13 cellular contexts compared by ENCODE assay signal in genomic region chr4:36320130-36320902, GRCh38. TPM values are rescaled to one million over a fixed set of nuclear protein-coding genes. Genes with fewer than 3 reads are reported as not detected.
DNase-seq lines count a peak whose midpoint lies in the region; ATAC-seq and TF ChIP-seq lines count a peak whose summit lies in the region.
"Had no signal": no experiment of that assay in that cellular context is flagged by ENCODE, and none has a peak within 500 bp of the region (broad histone marks: within the 10 kb centered on the region; RNA-seq: fewer than 3 reads in every experiment).

No MANE protein-coding gene starts in this region.

- CTCF ChIA-PET in activated CD8-positive, alpha-beta memory T cell treated with anti-CD3 and anti-CD28 coated beads, Interleukin-2, amount 10 ng/mL, durations not matched to agents 7 days and 5 days (lab: Charles Lee), result interaction anchor here (0.7 to 1.3 kb wide), 2 partner anchors 13 to 68 kb away, joined by 3 read pairs; no protein-coding TSS in a partner anchor

- H3K27ac Mint-ChIP-seq in activated CD8-positive, alpha-beta memory T cell treated with anti-CD3 and anti-CD28 coated beads, Interleukin-2, amount 10 ng/mL, durations not matched to agents 7 days and 5 days, result peak overlapping the region; percentile 71
- peak overlapping the region; percentile 66 for H3K27ac Mint-ChIP-seq in stimulated activated effector memory CD8-positive, alpha-beta T cell treated with anti-CD3 and anti-CD28 coated beads, Interleukin-12 subunit alpha, Interleukin-12 subunit beta, amount 100 ng/mL, for 72 hours
- H3K27ac Mint-ChIP-seq in T-helper 2 cell treated with Interferon-gamma antibody and Interleukin-4, amounts not matched to agents 5 μg/mL and 100 μg/mL, for 36 hours, result no peak overlapping the region

- ATAC-seq in activated CD8-positive, alpha-beta memory T cell treated with anti-CD3 and anti-CD28 coated beads, Interleukin-2, amount 10 ng/mL, durations not matched to agents 7 days and 5 days, result no peak
- peak; percentile 38 for ATAC-seq in GM21737 (IDR thresholded peaks at IDR 0.05; ENCODE audit: unreplicated experiment)
- ATAC-seq in HG03460 (IDR thresholded peaks at IDR 0.05; ENCODE audit: unreplicated experiment), result peak; percentile 44
- no peak for ATAC-seq in stimulated activated effector memory CD8-positive, alpha-beta T cell treated with anti-CD3 and anti-CD28 coated beads, Interleukin-12 subunit alpha, Interleukin-12 subunit beta, amount 100 ng/mL, for 72 hours

- peak overlapping the region; percentile 6 for H3K4me3 Mint-ChIP-seq in activated CD8-positive, alpha-beta memory T cell treated with anti-CD3 and anti-CD28 coated beads, Interleukin-2, amount 10 ng/mL, durations not matched to agents 7 days and 5 days
- peak overlapping the region; percentile 31 for H3K4me3 Mint-ChIP-seq in stimulated activated effector memory CD8-positive, alpha-beta T cell treated with anti-CD3 and anti-CD28 coated beads, Interleukin-12 subunit alpha, Interleukin-12 subunit beta, amount 100 ng/mL, for 72 hours
- H3K4me3 Mint-ChIP-seq in T-helper 2 cell treated with Interferon-gamma antibody and Interleukin-4, amounts not matched to agents 5 μg/mL and 100 μg/mL, for 36 hours, result no peak overlapping the region

- H3K9me3 Mint-ChIP-seq in activated CD8-positive, alpha-beta memory T cell treated with anti-CD3 and anti-CD28 coated beads, Interleukin-2, amount 10 ng/mL, durations not matched to agents 7 days and 5 days (ENCODE audit: low read depth), result no peaks in the 10 kb centered on the region
- H3K9me3 Mint-ChIP-seq in stimulated activated effector memory CD8-positive, alpha-beta T cell treated with anti-CD3 and anti-CD28 coated beads, Interleukin-12 subunit alpha, Interleukin-12 subunit beta, amount 100 ng/mL, for 72 hours, result peaks cover 3% of the 10 kb centered on the region
- no peaks in the 10 kb centered on the region for H3K9me3 Mint-ChIP-seq in T-helper 2 cell treated with Interferon-gamma antibody and Interleukin-4, amounts not matched to agents 5 μg/mL and 100 μg/mL, for 36 hours

- H3K27me3 Mint-ChIP-seq in activated CD8-positive, alpha-beta memory T cell treated with anti-CD3 and anti-CD28 coated beads, Interleukin-2, amount 10 ng/mL, durations not matched to agents 7 days and 5 days, result no peaks in the 10 kb centered on the region
- H3K27me3 Mint-ChIP-seq in T-helper 2 cell treated with Interferon-gamma antibody and Interleukin-4, amounts not matched to agents 5 μg/mL and 100 μg/mL, for 36 hours (ENCODE audit: low read depth), result no peaks in the 10 kb centered on the region

- no peak for DNase-seq in activated CD8-positive, alpha-beta memory T cell treated with anti-CD3 and anti-CD28 coated beads, Interleukin-2, amount 10 ng/mL, durations not matched to agents 7 days and 5 days
- no peak for DNase-seq in activated CD8-positive, alpha-beta memory T cell treated with anti-CD3 and anti-CD28 coated beads, Interleukin-2, amount 50 U/mL, for 48 hours
- DNase-seq in stimulated activated effector memory CD8-positive, alpha-beta T cell treated with anti-CD3 and anti-CD28 coated beads, Interleukin-12 subunit alpha, Interleukin-12 subunit beta, amount 100 ng/mL, for 72 hours (ENCODE audit: low spot score in 2 of 2), result no peak
- DNase-seq in cortex of kidney (lab: John Stamatoyannopoulos, UW) (no peak), foreskin fibroblast (no peak)
- DNase-seq in T-helper 2 cell treated with Interferon-gamma antibody and Interleukin-4, amounts not matched to agents 5 μg/mL and 100 μg/mL, for 36 hours (ENCODE audit: low spot score), result no peak
- DNase-seq: activated naive CD4-positive, alpha-beta T cell; dorsolateral prefrontal cortex had no signal

- TF ChIP-seq CTCF in foreskin fibroblast (IDR thresholded peaks at IDR 0.05; ENCODE audit: low read depth, low read length), result no peak

- H3K4me1 Mint-ChIP-seq in activated CD8-positive, alpha-beta memory T cell treated with anti-CD3 and anti-CD28 coated beads, Interleukin-2, amount 10 ng/mL, durations not matched to agents 7 days and 5 days, result peaks cover 76% of the 10 kb centered on the region
- H3K4me1 Mint-ChIP-seq in stimulated activated effector memory CD8-positive, alpha-beta T cell treated with anti-CD3 and anti-CD28 coated beads, Interleukin-12 subunit alpha, Interleukin-12 subunit beta, amount 100 ng/mL, for 72 hours, result peaks cover 72% of the 10 kb centered on the region
- H3K4me1 Mint-ChIP-seq in T-helper 2 cell treated with Interferon-gamma antibody and Interleukin-4, amounts not matched to agents 5 μg/mL and 100 μg/mL, for 36 hours (ENCODE audit: low read depth), result peaks cover 63% of the 10 kb centered on the region

- H3K4me3 ChIP-seq in foreskin fibroblast (ENCODE audit: low read depth in 1 of 2, low read length in 2 of 2), result no peak overlapping the region
- H3K4me3 ChIP-seq: dorsolateral prefrontal cortex, hepatocyte, skin epidermis had no signal

- H3K36me3 Mint-ChIP-seq in activated CD8-positive, alpha-beta memory T cell treated with anti-CD3 and anti-CD28 coated beads, Interleukin-2, amount 10 ng/mL, durations not matched to agents 7 days and 5 days, result peaks cover 27% of the 10 kb centered on the region
- H3K36me3 Mint-ChIP-seq in stimulated activated effector memory CD8-positive, alpha-beta T cell treated with anti-CD3 and anti-CD28 coated beads, Interleukin-12 subunit alpha, Interleukin-12 subunit beta, amount 100 ng/mL, for 72 hours, result peaks cover 7% of the 10 kb centered on the region
- H3K36me3 Mint-ChIP-seq in T-helper 2 cell treated with Interferon-gamma antibody and Interleukin-4, amounts not matched to agents 5 μg/mL and 100 μg/mL, for 36 hours (ENCODE audit: low read depth), result no peaks in the 10 kb centered on the region

RNA-seq across cellular contexts. Expression of gene DTHD1, which starts 38.9 kb away (rescaled TPM):
- total RNA-seq in activated CD8-positive, alpha-beta memory T cell treated with anti-CD3 and anti-CD28 coated beads, Interleukin-2, amount 10 ng/mL, durations not matched to agents 7 days and 5 days, result 1 to 10 TPM; 1.7 to 2.9 TPM
- total RNA-seq: hepatocyte, OCI-LY7 had no signal

Comparison
In these comparisons a context has a peak if more than half of its experiments do, and no peak if none do; other contexts are left out.
1. ATAC-seq: peak in GM21737 (single experiment) and HG03460 (single experiment); none in activated CD8-positive, alpha-beta memory T cell treated with anti-CD3 and anti-CD28 coated beads, Interleukin-2, amount 10 ng/mL, durations not matched to agents 7 days and 5 days (single experiment) and stimulated activated effector memory CD8-positive, alpha-beta T cell treated with anti-CD3 and anti-CD28 coated beads, Interleukin-12 subunit alpha, Interleukin-12 subunit beta, amount 100 ng/mL, for 72 hours (single experiment).